Comparison of ENCODE assay signal across 8 cellular contexts in the genomic region with DNA sequence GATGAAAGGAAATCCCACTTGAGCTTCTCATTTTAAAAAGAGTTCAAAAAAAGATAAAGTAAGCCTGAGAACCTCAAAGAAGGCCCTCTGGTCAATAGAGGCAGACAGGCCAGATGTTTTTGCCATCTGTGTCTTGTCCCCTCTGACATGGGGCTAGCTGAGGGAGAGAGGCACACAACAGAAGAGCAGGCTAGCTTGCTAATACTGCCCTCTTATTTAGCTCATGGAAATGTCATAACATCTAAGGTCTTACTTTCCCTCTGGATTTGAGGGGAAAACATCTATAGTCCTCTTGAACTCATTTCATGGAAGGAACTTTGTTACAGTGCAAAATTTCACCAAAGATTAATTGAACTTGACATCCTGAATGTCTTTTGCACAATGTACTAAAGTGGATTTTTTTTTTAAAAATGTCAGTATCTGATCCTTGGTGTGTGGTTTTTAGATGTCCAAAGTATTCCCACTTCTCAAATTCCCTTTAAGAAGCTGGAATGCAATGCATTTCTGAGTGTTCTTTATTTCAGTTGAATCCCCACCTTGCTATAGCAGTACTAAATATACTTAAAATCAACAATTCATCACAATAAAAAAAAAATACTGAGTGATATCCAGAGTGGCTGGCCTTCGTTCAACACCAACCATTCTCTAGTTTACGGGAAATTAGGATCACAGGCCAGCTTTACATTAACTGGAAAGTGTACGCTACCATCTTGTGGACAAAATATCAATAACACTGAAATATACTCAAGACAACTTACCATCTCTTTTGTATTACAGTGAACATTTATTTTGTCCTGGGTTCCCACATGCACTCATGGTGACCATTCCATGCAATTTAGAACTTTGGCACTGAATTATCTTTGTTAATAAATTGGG.
DNase-seq lines count a peak whose midpoint lies in the region; ATAC-seq and TF ChIP-seq lines count a peak whose summit lies in the region.

No MANE protein-coding gene starts in this region.

- no peak overlapping the region for H3K27ac ChIP-seq in DND-41 (ENCODE audit: low read length)
- H3K27ac ChIP-seq in WERI-Rb-1, result no peak overlapping the region
- H3K27ac ChIP-seq in mesendoderm (ENCODE audit: low read depth, low read length), result no peak overlapping the region
- H3K27ac ChIP-seq in sigmoid colon, result no peak overlapping the region

- no peaks in the 10 kb centered on the region for H4K20me1 ChIP-seq in DND-41 (ENCODE audit: insufficient read depth, low read length)

- no peak overlapping the region for H3K23ac ChIP-seq in mesendoderm (ENCODE audit: low read length)

- no peaks in the 10 kb centered on the region for H3K27me3 ChIP-seq in DND-41 (ENCODE audit: insufficient read depth, low read length, poor library complexity)
- H3K27me3 ChIP-seq in WERI-Rb-1 (ENCODE audit: insufficient read depth, low read depth, severe bottlenecking), result no peaks in the 10 kb centered on the region
- no peaks in the 10 kb centered on the region for H3K27me3 ChIP-seq in mesendoderm (ENCODE audit: insufficient read depth, low read length, poor library complexity)
- no peaks in the 10 kb centered on the region for H3K27me3 ChIP-seq in MG63
- no peaks in the 10 kb centered on the region for H3K27me3 ChIP-seq in sigmoid colon

- ATAC-seq in DND-41 (ENCODE audit: insufficient read depth, low read depth), result no peak

- WGBS in mesendoderm (ENCODE audit: extremely low coverage, insufficient coverage, low lambda C conversion rate), result no CpG with 5 or more reads among the region's 3 CpGs
- 21 to 49% methylated on average over 3 of the region's 3 CpGs for WGBS in sigmoid colon, 2 donors

- H3K4me2 ChIP-seq in DND-41 (ENCODE audit: insufficient read depth, low read length) (no peak overlapping the region), mesendoderm (ENCODE audit: low read length) (no peak overlapping the region)

- no peak overlapping the region for H3K4ac ChIP-seq in mesendoderm (ENCODE audit: low read depth, low read length)

- no peak for TF ChIP-seq POLR2A in sigmoid colon (IDR thresholded peaks at IDR 0.05)

- H4K8ac ChIP-seq in mesendoderm (ENCODE audit: low read depth, low read length), result no peak overlapping the region

- H4K5ac ChIP-seq in mesendoderm (ENCODE audit: low read length), result no peak overlapping the region

- H3K4me1 ChIP-seq in DND-41 (ENCODE audit: insufficient read depth, low read length) (no peaks in the 10 kb centered on the region), mesendoderm (ENCODE audit: control insufficient read depth, low read depth, low read length) (no peaks in the 10 kb centered on the region), sigmoid colon (no peaks in the 10 kb centered on the region)

- intact Hi-C loops in sigmoid colon (cut with DNase I), result no loop called here

- H2AK5ac ChIP-seq in mesendoderm (ENCODE audit: low read length), result no peak overlapping the region

- H3K79me1 ChIP-seq in mesendoderm (ENCODE audit: low read length), result no peaks in the 10 kb centered on the region

- no peak for TF ChIP-seq EP300 in sigmoid colon (IDR thresholded peaks at IDR 0.05)

- H3K36me3 ChIP-seq in DND-41 (ENCODE audit: insufficient read depth, low read length) (no peaks in the 10 kb centered on the region), WERI-Rb-1 (no peaks in the 10 kb centered on the region), mesendoderm (ENCODE audit: control insufficient read depth, insufficient read depth, low read length) (no peaks in the 10 kb centered on the region), MG63 (no peaks in the 10 kb centered on the region), sigmoid colon (no peaks in the 10 kb centered on the region)

- peak; percentile 51 for TF ChIP-seq CTCF in DND-41 (IDR thresholded peaks at IDR 0.05; ENCODE audit: borderline replicate concordance, extremely low read depth, low read length, poor library complexity, severe bottlenecking)
- TF ChIP-seq CTCF in WERI-Rb-1 (IDR thresholded peaks at IDR 0.05; ENCODE audit: low read depth, low read length), result 0 out of 2 replicates have a peak, but pooled peaks have one; percentile 20
- TF ChIP-seq CTCF in sigmoid colon (IDR thresholded peaks at IDR 0.05), result no peak

- H3K9ac ChIP-seq in DND-41 (ENCODE audit: low read depth, low read length) (no peak overlapping the region), mesendoderm (ENCODE audit: low read length) (no peak overlapping the region)

- H3K79me2 ChIP-seq in DND-41 (ENCODE audit: insufficient read depth, low read length) (no peaks in the 10 kb centered on the region), mesendoderm (ENCODE audit: control insufficient read depth, insufficient read depth, low read length) (no peaks in the 10 kb centered on the region)

- H3K9me3 ChIP-seq in DND-41 (ENCODE audit: insufficient read depth, low read length, severe bottlenecking) (no peaks in the 10 kb centered on the region), WERI-Rb-1 (ENCODE audit: severe bottlenecking) (no peaks in the 10 kb centered on the region), MG63 (no peaks in the 10 kb centered on the region), sigmoid colon (peaks cover 0 to under 1% (median 0%) of the 10 kb centered on the region in 4 donors)

- H2AFZ ChIP-seq in DND-41 (ENCODE audit: low read depth, low read length), result no peak overlapping the region

- H2BK120ac ChIP-seq in mesendoderm (ENCODE audit: low read depth, low read length), result no peak overlapping the region

- no peak overlapping the region for H3K56ac ChIP-seq in mesendoderm (ENCODE audit: low read length)

- H3K4me3 ChIP-seq in DND-41 (ENCODE audit: low read depth in 1 of 2, low read length in 2 of 2) (no peak overlapping the region), WERI-Rb-1 (ENCODE audit: low read depth, low read length) (no peak overlapping the region), mesendoderm (ENCODE audit: low read length) (no peak overlapping the region), MG63 (no peak overlapping the region), sigmoid colon (no peak overlapping the region)

- H2BK15ac ChIP-seq in mesendoderm (replicated peaks; ENCODE audit: low read depth), result no peak overlapping the region

- DNase-seq in DND-41 (no peak), LHCN-M2 (ENCODE audit: low read depth) (peak; percentile 19), WERI-Rb-1 (no peak), mesendoderm (peak; percentile 17), MG63 (no peak), sigmoid colon (no peak), hepatic stellate cell (ENCODE audit: low spot score) (no peak), HCEC 1CT (no peak)

- no peak overlapping the region for H3K18ac ChIP-seq in mesendoderm (ENCODE audit: low read length)

- no peak overlapping the region for H2BK5ac ChIP-seq in mesendoderm (ENCODE audit: low read length)

Comparison
In these comparisons a context has a peak if more than half of its experiments do, and no peak if none do; other contexts are left out.
1. DNase-seq: peak in LHCN-M2 (single experiment) and mesendoderm (single experiment); none in DND-41 (single experiment), WERI-Rb-1 (single experiment), MG63 (single experiment), sigmoid colon (single experiment), hepatic stellate cell (single experiment) and HCEC 1CT (single experiment).
2. CTCF ChIP-seq: peak in DND-41 (single experiment) and WERI-Rb-1 (single experiment); none in sigmoid colon (0 of 4).